In genomic region chr10:122786269-122786668, GRCh38 we compare ENCODE assay signal across 1 cellular context.
TF ChIP-seq lines count a peak whose summit lies in the region.

No MANE protein-coding gene starts in this region.

TF ChIP-seq in K562, 482 proteins besides CTCF, POLR2A, EP300 and RAD21 (continued from another document):
- TF ChIP-seq ZBTB2 (IDR thresholded peaks at IDR 0.05): no peak
- TF ChIP-seq YBX1 (IDR thresholded peaks at IDR 0.05): no peak
- TF ChIP-seq EHMT2 (IDR thresholded peaks at IDR 0.05): peak; percentile 94
TF ChIP-seq in K562: peak in this region for 3.
